ENCODE assay signal across 16 cellular contexts in the genomic region with DNA sequence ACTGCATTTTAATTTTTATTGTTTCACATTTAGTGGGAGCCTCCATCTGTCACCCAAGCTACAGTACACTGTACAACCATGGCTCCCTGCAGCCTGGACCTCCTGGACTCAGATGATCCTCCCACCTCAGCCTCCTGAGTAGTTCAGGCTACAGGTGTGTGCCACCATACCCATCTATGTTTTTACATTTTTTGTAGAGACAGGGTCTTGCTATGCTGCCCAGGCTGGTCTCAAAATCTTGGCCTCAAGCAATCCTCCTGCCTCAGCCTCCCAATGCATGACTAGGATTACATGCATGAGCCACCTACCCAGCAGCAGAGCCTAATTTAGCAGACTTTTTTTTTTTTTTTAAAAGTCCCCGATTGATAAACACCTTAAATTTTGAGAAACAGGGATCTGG.
"Had no signal": no experiment of that assay in that cellular context is flagged by ENCODE, and none has a peak within 500 bp of the region (broad histone marks: within the 10 kb centered on the region; RNA-seq: fewer than 3 reads in every experiment).

No MANE protein-coding gene starts in this region.

- H3K27me3 Mint-ChIP-seq: activated naive CD8-positive, alpha-beta T cell treated with anti-CD3 and anti-CD28 coated beads, Interleukin-2, amount 10 ng/mL, durations not matched to agents 7 days and 5 days; naive B cell had no signal

- H3K4me3 ChIP-seq: breast epithelium, lung, suprapubic skin, upper lobe of right lung had no signal

- H3K9me3 ChIP-seq: breast epithelium, suprapubic skin, upper lobe of right lung had no signal

- H3K27ac Mint-ChIP-seq: activated naive CD8-positive, alpha-beta T cell treated with anti-CD3 and anti-CD28 coated beads, Interleukin-2, amount 10 ng/mL, durations not matched to agents 7 days and 5 days; progenitor cell of endocrine pancreas had no signal

- H3K36me3 ChIP-seq: breast epithelium, suprapubic skin, upper lobe of right lung had no signal

- H3K27ac ChIP-seq: breast epithelium, foreskin keratinocyte, suprapubic skin, upper lobe of right lung had no signal

- H3K4me1 ChIP-seq: breast epithelium had no signal

- H3K4me3 Mint-ChIP-seq: activated naive CD8-positive, alpha-beta T cell treated with anti-CD3 and anti-CD28 coated beads, Interleukin-2, amount 10 ng/mL, durations not matched to agents 7 days and 5 days had no signal

- ATAC-seq: foreskin keratinocyte, left colon, right cardiac atrium, upper lobe of right lung had no signal

- H3K27me3 ChIP-seq: breast epithelium, foreskin keratinocyte, suprapubic skin, upper lobe of right lung had no signal

- DNase-seq: activated CD4-positive, alpha-beta T cell treated with anti-CD3 and anti-CD28 coated beads, Interleukin-2, amount 50 U/mL, for 4 hours; activated effector memory CD4-positive, alpha-beta T cell treated with Interleukin-2 at 50 U/mL for 16 hours; activated naive CD8-positive, alpha-beta T cell treated with anti-CD3 and anti-CD28 coated beads, Interleukin-2, amount 10 ng/mL, durations not matched to agents 7 days and 5 days; aorta; foreskin keratinocyte; head of caudate nucleus; left colon; naive B cell; nucleus accumbens; right cardiac atrium; stimulated activated naive CD4-positive, alpha-beta T cell; upper lobe of right lung had no signal
